In the genomic region with DNA sequence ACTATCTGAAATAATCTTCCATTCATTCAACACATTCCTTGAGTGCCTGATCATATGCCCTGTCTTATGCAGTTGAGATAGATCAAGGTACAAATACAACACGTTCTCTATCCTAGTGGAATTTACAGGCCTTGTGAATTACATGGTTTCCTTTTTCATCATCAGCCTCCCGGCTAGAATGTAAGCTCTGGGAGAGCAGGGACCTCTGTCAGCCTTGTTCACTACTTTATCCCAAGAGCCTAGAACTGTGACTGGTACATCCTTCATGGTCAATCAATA, we compare ENCODE assay signal across 9 cellular contexts. TPM values are rescaled to one million over a fixed set of nuclear protein-coding genes. Genes with fewer than 3 reads are reported as not detected.
DNase-seq lines count a peak whose midpoint lies in the region; ATAC-seq and TF ChIP-seq lines count a peak whose summit lies in the region.
"Had no signal": no experiment of that assay in that cellular context is flagged by ENCODE, and none has a peak within 500 bp of the region (broad histone marks: within the 10 kb centered on the region; RNA-seq: fewer than 3 reads in every experiment).

No MANE protein-coding gene starts in this region.

- 71% methylated on average over 2 of the region's 2 CpGs for WGBS in mammary epithelial cell (ENCODE audit: low coverage, missing lambda C conversion rate)
- 32 to 41% (median 36%) methylated on average over 2 of the region's 2 CpGs for WGBS in heart left ventricle, 4 donors

- no peak for DNase-seq in T-helper 2 cell treated with Interferon-gamma antibody and Interleukin-4, amounts not matched to agents 5 μg/mL and 100 μg/mL, for 36 hours (ENCODE audit: low spot score)
- DNase-seq in T-helper 2 cell: no peak
- DNase-seq in mammary epithelial cell: no peak
- no peak for DNase-seq in osteoblast (ENCODE audit: insufficient read length, low spot score, missing footprints)
- no peak for DNase-seq in SW480 (ENCODE audit: low spot score)
- no peak for DNase-seq in heart left ventricle
- DNase-seq: 8988T had no signal

- H4K20me1 ChIP-seq in OCI-LY1 (ENCODE audit: insufficient read depth, low read length): no peaks in the 10 kb centered on the region
- H4K20me1 ChIP-seq in mammary epithelial cell (ENCODE audit: insufficient read depth, low read length): no peaks in the 10 kb centered on the region
- H4K20me1 ChIP-seq in osteoblast (ENCODE audit: insufficient read depth, low read length): no peaks in the 10 kb centered on the region

- no peak for TF ChIP-seq POLR2A in heart left ventricle (IDR thresholded peaks at IDR 0.05)

- no peaks in the 10 kb centered on the region for H3K27me3 ChIP-seq in OCI-LY1 (ENCODE audit: insufficient read depth, low read length)
- no peaks in the 10 kb centered on the region for H3K27me3 ChIP-seq in mammary epithelial cell (ENCODE audit: insufficient read depth, low read length)
- H3K27me3 ChIP-seq in osteoblast (ENCODE audit: insufficient read depth, low read length): no peaks in the 10 kb centered on the region
- H3K27me3 ChIP-seq in heart left ventricle: no peaks in the 10 kb centered on the region

- no peaks in the 10 kb centered on the region for H3K9me3 ChIP-seq in OCI-LY1 (ENCODE audit: low read length)
- no peaks in the 10 kb centered on the region for H3K9me3 ChIP-seq in mammary epithelial cell (replicated peaks; ENCODE audit: insufficient read depth, low read length)
- no peaks in the 10 kb centered on the region for H3K9me3 ChIP-seq in osteoblast (ENCODE audit: low read depth, low read length)
- H3K9me3 ChIP-seq in heart left ventricle: no peaks in the 10 kb centered on the region

- peak overlapping the region; percentile 81 for H3K4me3 Mint-ChIP-seq in T-helper 2 cell treated with Interferon-gamma antibody and Interleukin-4, amounts not matched to agents 5 μg/mL and 100 μg/mL, for 36 hours

- peaks cover 29% of the 10 kb centered on the region for H3K4me1 Mint-ChIP-seq in T-helper 2 cell treated with Interferon-gamma antibody and Interleukin-4, amounts not matched to agents 5 μg/mL and 100 μg/mL, for 36 hours (ENCODE audit: low read depth)

- H3K27ac ChIP-seq in OCI-LY1 (ENCODE audit: low read depth, low read length, poor library complexity, severe bottlenecking) (peak overlapping the region; percentile 88), mammary epithelial cell (ENCODE audit: insufficient read depth, low read depth, low read length) (no peak overlapping the region), osteoblast (ENCODE audit: low read depth, low read length) (no peak overlapping the region), heart left ventricle (peak overlapping the region in 1 of 12 donors; percentile 79)

- H3K27ac Mint-ChIP-seq in T-helper 2 cell treated with Interferon-gamma antibody and Interleukin-4, amounts not matched to agents 5 μg/mL and 100 μg/mL, for 36 hours: peak overlapping the region; percentile 98

- peak overlapping the region; percentile 73; the same call in 1 of the 2 replicates for H3K4me2 ChIP-seq in OCI-LY1 (ENCODE audit: low read length)
- H3K4me2 ChIP-seq in mammary epithelial cell (ENCODE audit: insufficient read depth, low read depth, low read length): no peak overlapping the region
- H3K4me2 ChIP-seq in osteoblast (ENCODE audit: insufficient read depth, low read length): no peak overlapping the region

- dilution Hi-C loops in mammary epithelial cell (cut with HindIII; ENCODE audit: low sequenced_read_pairs): no loop called here

- no peaks in the 10 kb centered on the region for H3K27me3 Mint-ChIP-seq in T-helper 2 cell treated with Interferon-gamma antibody and Interleukin-4, amounts not matched to agents 5 μg/mL and 100 μg/mL, for 36 hours (ENCODE audit: low read depth)

- TF ChIP-seq CTCF in OCI-LY1 (IDR thresholded peaks at IDR 0.05; ENCODE audit: low read length): no peak
- no peak for TF ChIP-seq CTCF in mammary epithelial cell (conservative IDR thresholded peaks at IDR 0.05 in 1 of 2, IDR thresholded peaks at IDR 0.05 in 1 of 2; ENCODE audit: extremely low read depth in 1 of 2, insufficient read depth in 1 of 2, low read depth in 1 of 2, low read length in 2 of 2)
- TF ChIP-seq CTCF in osteoblast (IDR thresholded peaks at IDR 0.05; ENCODE audit: extremely low read depth, low read depth, low read length): no peak
- TF ChIP-seq CTCF in heart left ventricle (IDR thresholded peaks at IDR 0.05): no peak

- no peaks in the 10 kb centered on the region for H3K36me3 Mint-ChIP-seq in T-helper 2 cell treated with Interferon-gamma antibody and Interleukin-4, amounts not matched to agents 5 μg/mL and 100 μg/mL, for 36 hours (ENCODE audit: low read depth)

- H3K79me2 ChIP-seq in OCI-LY1 (ENCODE audit: insufficient read depth, low read length): no peaks in the 10 kb centered on the region
- no peaks in the 10 kb centered on the region for H3K79me2 ChIP-seq in mammary epithelial cell (ENCODE audit: insufficient read depth, low read length)
- H3K79me2 ChIP-seq in osteoblast (ENCODE audit: insufficient read depth, low read length): no peaks in the 10 kb centered on the region

- no peaks in the 10 kb centered on the region for H3K36me3 ChIP-seq in OCI-LY1 (ENCODE audit: insufficient read depth, low read length)
- H3K36me3 ChIP-seq in mammary epithelial cell (ENCODE audit: insufficient read depth, low read length): no peaks in the 10 kb centered on the region
- no peaks in the 10 kb centered on the region for H3K36me3 ChIP-seq in osteoblast (ENCODE audit: insufficient read depth, low read length)
- no peaks in the 10 kb centered on the region for H3K36me3 ChIP-seq in heart left ventricle

- no peaks in the 10 kb centered on the region for H3F3A ChIP-seq in OCI-LY1 (ENCODE audit: insufficient read depth, low read length)

- no peaks in the 10 kb centered on the region for H3K9me3 Mint-ChIP-seq in T-helper 2 cell treated with Interferon-gamma antibody and Interleukin-4, amounts not matched to agents 5 μg/mL and 100 μg/mL, for 36 hours

- peaks cover 44% of the 10 kb centered on the region for H3K4me1 ChIP-seq in OCI-LY1 (ENCODE audit: insufficient read depth, low read length, severe bottlenecking)
- H3K4me1 ChIP-seq in mammary epithelial cell (ENCODE audit: insufficient read depth, low read length): peaks cover 6% of the 10 kb centered on the region
- H3K4me1 ChIP-seq in osteoblast (ENCODE audit: insufficient read depth, low read length): peaks cover 9% of the 10 kb centered on the region
- H3K4me1 ChIP-seq in heart left ventricle: peaks cover 0 to 19% (median 2%) of the 10 kb centered on the region in 12 donors

- in situ Hi-C loops in mammary epithelial cell (cut with MboI; ENCODE audit: low sequenced_read_pairs in 2 of 2): no loop called here

- intact Hi-C loops in mammary epithelial cell (cut with micrococcal nuclease) (loop anchor here (1.0 to 10.0 kb wide), 4 partner anchors 214 to 1094 kb away; no protein-coding TSS in a partner anchor), heart left ventricle (cut with DNase I) (loop anchor here in 8 of 10 donors (2.0 to 10.0 kb wide), 9 partner anchors 106 to 1096 kb away; a partner anchor contains a TSS)

- no peaks in the 10 kb centered on the region for H3K9me2 ChIP-seq in OCI-LY1 (ENCODE audit: low read depth, low read length)

- BruUV-seq in mammary epithelial cell (replicated peaks; lab: Mats Ljungman, UMichigan): no TSS peak

- CTCF ChIA-PET in mammary epithelial cell (lab: Charles Lee; ENCODE audit: low non-redundant PET): interaction anchor here (0.7 to 1.1 kb wide), 2 partner anchors 252 to 1162 kb away, joined by 4 to 10 read pairs; no protein-coding TSS in a partner anchor

- H3K4me3 ChIP-seq in OCI-LY1 (ENCODE audit: low read depth, low read length, poor library complexity, severe bottlenecking) (no peak overlapping the region), mammary epithelial cell (replicated peaks in 1 of 3; ENCODE audit: insufficient read depth in 1 of 3, low read depth in 2 of 3, low read length in 3 of 3) (no peak overlapping the region), osteoblast (ENCODE audit: insufficient read depth, low read length) (no peak overlapping the region), heart left ventricle (no peak overlapping the region)

- peak overlapping the region; percentile 81; the same call in 1 of the 2 replicates for H2AFZ ChIP-seq in OCI-LY1 (ENCODE audit: low read length)
- peak overlapping the region; percentile 56 for H2AFZ ChIP-seq in mammary epithelial cell (ENCODE audit: low read depth, low read length)
- peak overlapping the region; percentile 49 for H2AFZ ChIP-seq in osteoblast (ENCODE audit: low read length)

- H3K9ac ChIP-seq in OCI-LY1 (ENCODE audit: low read length): no peak overlapping the region; the same call in 1 of the 2 replicates
- no peak overlapping the region for H3K9ac ChIP-seq in mammary epithelial cell (ENCODE audit: insufficient read depth, low read length)

- ATAC-seq in GM19023 (IDR thresholded peaks at IDR 0.05; ENCODE audit: unreplicated experiment) (no peak), heart left ventricle (no peak)

RNA-seq across cellular contexts. Expression of a gene that starts 6.9 kb away (rescaled TPM):
- total RNA-seq in mammary epithelial cell (10 to 100 TPM; 15.7 to 17.3 TPM), osteoblast (13.4 and 18.0 TPM in 2 replicates), heart left ventricle (10 to 100 TPM; 21.9 to 33.1 (median 27.1) TPM)
- polyA plus RNA-seq in mammary epithelial cell (15.0 TPM), heart left ventricle (10 to 100 TPM; 40.6 to 62.7 TPM)
- 4.1 TPM for polyA minus RNA-seq in mammary epithelial cell

RNA-seq across cellular contexts. Expression of a gene that starts 11.5 kb away (rescaled TPM):
- total RNA-seq in mammary epithelial cell (10 to 100 TPM; 15.3 to 17.2 TPM), osteoblast (9.4 TPM in 2 replicates), heart left ventricle (10 to 100 TPM in 1 of 9 donors, 1 to 10 TPM in 8; 3.7 to 10.4 (median 5.1) TPM)
- polyA plus RNA-seq in mammary epithelial cell (13.3 TPM), heart left ventricle (10 to 100 TPM in 1 of 2 donors, under 1 TPM in 1; 0.84 to 10.4 TPM)
- polyA minus RNA-seq in mammary epithelial cell: 9.1 TPM
